Comparison of ENCODE assay signal across 1 cellular context in genomic region chr10:7908541-7909210, GRCh38.
TF ChIP-seq lines count a peak whose summit lies in the region.

No MANE protein-coding gene starts in this region.

TF ChIP-seq in HepG2, 621 proteins besides CTCF, POLR2A, EP300 and RAD21 (continued from another document and continues in another):
- TF ChIP-seq IKZF5 (CRISPR knock-in tag; IDR thresholded peaks at IDR 0.05) (peak; percentile 48; the same call in 1 of the 2 replicates), EHMT2 (IDR thresholded peaks at IDR 0.05; ENCODE audit: borderline replicate concordance, low read depth, low read length) (peak; percentile 37; the same call in 1 of the 2 replicates), BCL6 (CRISPR knock-in tag; IDR thresholded peaks at IDR 0.05) (peak; percentile 74), STAG1 (CRISPR knock-in tag; IDR thresholded peaks at IDR 0.05) (peak; percentile 41), RARA (CRISPR knock-in tag; IDR thresholded peaks at IDR 0.05) (peak; percentile 73; the same call in 1 of the 2 replicates), SKI (IDR thresholded peaks at IDR 0.05; ENCODE audit: partially characterized antibody) (peak; percentile 92), MYPOP (CRISPR knock-in tag; IDR thresholded peaks at IDR 0.05) (no peak), ZNF557 (CRISPR knock-in tag; IDR thresholded peaks at IDR 0.05) (no peak), HNF4A (CRISPR knock-in tag; IDR thresholded peaks at IDR 0.05) (peak; percentile 95), ZSCAN22 (CRISPR knock-in tag; IDR thresholded peaks at IDR 0.05) (peak; percentile 78; the same call in 1 of the 2 replicates), KLF16 (CRISPR knock-in tag; IDR thresholded peaks at IDR 0.05) (0 out of 4 replicates have a peak, but pooled peaks of 1 of the 2 experiments have one; percentile 39), KAT7 (CRISPR knock-in tag; IDR thresholded peaks at IDR 0.05; ENCODE audit: borderline replicate concordance) (no peak), ZNF484 (CRISPR knock-in tag; IDR thresholded peaks at IDR 0.05; ENCODE audit: borderline replicate concordance, low read depth) (no peak), FOXK1 (CRISPR knock-in tag; IDR thresholded peaks at IDR 0.05; ENCODE audit: borderline replicate concordance, low read depth) (peak; percentile 43; the same call in 1 of the 2 replicates), KDM6A (CRISPR knock-in tag; IDR thresholded peaks at IDR 0.05; ENCODE audit: low read depth) (peak; percentile 61), KDM2A (CRISPR knock-in tag; IDR thresholded peaks at IDR 0.05; ENCODE audit: borderline replicate concordance, low read depth) (peak; percentile 64; the same call in 1 of the 2 replicates), SAP130 (CRISPR knock-in tag; IDR thresholded peaks at IDR 0.05; ENCODE audit: low read depth) (peak; percentile 60), GABPB1 (CRISPR knock-in tag; IDR thresholded peaks at IDR 0.05) (peak; percentile 37; the same call in 1 of the 2 replicates), MAX (IDR thresholded peaks at IDR 0.05) (peak; percentile 56; the same call in 1 of the 2 replicates), ZSCAN21 (CRISPR knock-in tag; IDR thresholded peaks at IDR 0.05; ENCODE audit: borderline replicate concordance) (0 out of 2 replicates have a peak, but pooled peaks have one; percentile 44), HNF4G (IDR thresholded peaks at IDR 0.05; ENCODE audit: borderline replicate concordance, low read depth, low read length) (peak; percentile 93), HNF4G (CRISPR knock-in tag; IDR thresholded peaks at IDR 0.05; ENCODE audit: borderline replicate concordance, low read depth) (peak; percentile 86), HNRNPK (IDR thresholded peaks at IDR 0.05; ENCODE audit: low read depth, low read length, poor library complexity, severe bottlenecking) (no peak), CC2D1A (CRISPR knock-in tag; IDR thresholded peaks at IDR 0.05) (no peak), RELA (CRISPR knock-in tag; IDR thresholded peaks at IDR 0.05) (no peak), MXD4 (CRISPR knock-in tag; IDR thresholded peaks at IDR 0.05) (0 out of 2 replicates have a peak, but pooled peaks have one; percentile 26), ZC3H13 (CRISPR knock-in tag; IDR thresholded peaks at IDR 0.05) (no peak), RCOR2 (CRISPR knock-in tag; IDR thresholded peaks at IDR 0.05) (peak; percentile 54), ZBTB7B (CRISPR knock-in tag; IDR thresholded peaks at IDR 0.05) (0 out of 2 replicates have a peak, but pooled peaks have one; percentile 55), MIXL1 (CRISPR knock-in tag; IDR thresholded peaks at IDR 0.05) (peak; percentile 49; the same call in 1 of the 2 replicates), ZBED4 (CRISPR knock-in tag; IDR thresholded peaks at IDR 0.05; ENCODE audit: borderline replicate concordance) (peak; percentile 37; the same call in 1 of the 2 replicates), ZNF12 (CRISPR knock-in tag; IDR thresholded peaks at IDR 0.05) (peak; percentile 59; the same call in 1 of the 2 replicates), ZNF614 (CRISPR knock-in tag; IDR thresholded peaks at IDR 0.05; ENCODE audit: borderline replicate concordance) (peak; percentile 69; the same call in 1 of the 2 replicates), CBX5 (CRISPR knock-in tag; IDR thresholded peaks at IDR 0.05; ENCODE audit: borderline replicate concordance) (peak; percentile 67; the same call in 1 of the 2 replicates)
- TF ChIP-seq, protein P1, sequence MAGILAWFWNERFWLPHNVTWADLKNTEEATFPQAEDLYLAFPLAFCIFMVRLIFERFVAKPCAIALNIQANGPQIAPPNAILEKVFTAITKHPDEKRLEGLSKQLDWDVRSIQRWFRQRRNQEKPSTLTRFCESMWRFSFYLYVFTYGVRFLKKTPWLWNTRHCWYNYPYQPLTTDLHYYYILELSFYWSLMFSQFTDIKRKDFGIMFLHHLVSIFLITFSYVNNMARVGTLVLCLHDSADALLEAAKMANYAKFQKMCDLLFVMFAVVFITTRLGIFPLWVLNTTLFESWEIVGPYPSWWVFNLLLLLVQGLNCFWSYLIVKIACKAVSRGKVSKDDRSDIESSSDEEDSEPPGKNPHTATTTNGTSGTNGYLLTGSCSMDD (CRISPR knock-in tag; IDR thresholded peaks at IDR 0.05), result no peak
- TF ChIP-seq, protein P2, sequence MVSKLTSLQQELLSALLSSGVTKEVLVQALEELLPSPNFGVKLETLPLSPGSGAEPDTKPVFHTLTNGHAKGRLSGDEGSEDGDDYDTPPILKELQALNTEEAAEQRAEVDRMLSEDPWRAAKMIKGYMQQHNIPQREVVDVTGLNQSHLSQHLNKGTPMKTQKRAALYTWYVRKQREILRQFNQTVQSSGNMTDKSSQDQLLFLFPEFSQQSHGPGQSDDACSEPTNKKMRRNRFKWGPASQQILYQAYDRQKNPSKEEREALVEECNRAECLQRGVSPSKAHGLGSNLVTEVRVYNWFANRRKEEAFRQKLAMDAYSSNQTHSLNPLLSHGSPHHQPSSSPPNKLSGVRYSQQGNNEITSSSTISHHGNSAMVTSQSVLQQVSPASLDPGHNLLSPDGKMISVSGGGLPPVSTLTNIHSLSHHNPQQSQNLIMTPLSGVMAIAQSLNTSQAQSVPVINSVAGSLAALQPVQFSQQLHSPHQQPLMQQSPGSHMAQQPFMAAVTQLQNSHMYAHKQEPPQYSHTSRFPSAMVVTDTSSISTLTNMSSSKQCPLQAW (CRISPR knock-in tag; IDR thresholded peaks at IDR 0.05), result 0 out of 2 replicates have a peak, but pooled peaks have one; percentile 24
- TF ChIP-seq, protein P3, sequence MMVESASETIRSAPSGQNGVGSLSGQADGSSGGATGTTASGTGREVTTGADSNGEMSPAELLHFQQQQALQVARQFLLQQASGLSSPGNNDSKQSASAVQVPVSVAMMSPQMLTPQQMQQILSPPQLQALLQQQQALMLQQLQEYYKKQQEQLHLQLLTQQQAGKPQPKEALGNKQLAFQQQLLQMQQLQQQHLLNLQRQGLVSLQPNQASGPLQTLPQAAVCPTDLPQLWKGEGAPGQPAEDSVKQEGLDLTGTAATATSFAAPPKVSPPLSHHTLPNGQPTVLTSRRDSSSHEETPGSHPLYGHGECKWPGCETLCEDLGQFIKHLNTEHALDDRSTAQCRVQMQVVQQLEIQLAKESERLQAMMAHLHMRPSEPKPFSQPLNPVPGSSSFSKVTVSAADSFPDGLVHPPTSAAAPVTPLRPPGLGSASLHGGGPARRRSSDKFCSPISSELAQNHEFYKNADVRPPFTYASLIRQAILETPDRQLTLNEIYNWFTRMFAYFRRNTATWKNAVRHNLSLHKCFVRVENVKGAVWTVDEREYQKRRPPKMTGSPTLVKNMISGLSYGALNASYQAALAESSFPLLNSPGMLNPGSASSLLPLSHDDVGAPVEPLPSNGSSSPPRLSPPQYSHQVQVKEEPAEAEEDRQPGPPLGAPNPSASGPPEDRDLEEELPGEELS (CRISPR knock-in tag; IDR thresholded peaks at IDR 0.05), result 0 out of 2 replicates have a peak, but pooled peaks have one; percentile 12
- TF ChIP-seq, protein P4, sequence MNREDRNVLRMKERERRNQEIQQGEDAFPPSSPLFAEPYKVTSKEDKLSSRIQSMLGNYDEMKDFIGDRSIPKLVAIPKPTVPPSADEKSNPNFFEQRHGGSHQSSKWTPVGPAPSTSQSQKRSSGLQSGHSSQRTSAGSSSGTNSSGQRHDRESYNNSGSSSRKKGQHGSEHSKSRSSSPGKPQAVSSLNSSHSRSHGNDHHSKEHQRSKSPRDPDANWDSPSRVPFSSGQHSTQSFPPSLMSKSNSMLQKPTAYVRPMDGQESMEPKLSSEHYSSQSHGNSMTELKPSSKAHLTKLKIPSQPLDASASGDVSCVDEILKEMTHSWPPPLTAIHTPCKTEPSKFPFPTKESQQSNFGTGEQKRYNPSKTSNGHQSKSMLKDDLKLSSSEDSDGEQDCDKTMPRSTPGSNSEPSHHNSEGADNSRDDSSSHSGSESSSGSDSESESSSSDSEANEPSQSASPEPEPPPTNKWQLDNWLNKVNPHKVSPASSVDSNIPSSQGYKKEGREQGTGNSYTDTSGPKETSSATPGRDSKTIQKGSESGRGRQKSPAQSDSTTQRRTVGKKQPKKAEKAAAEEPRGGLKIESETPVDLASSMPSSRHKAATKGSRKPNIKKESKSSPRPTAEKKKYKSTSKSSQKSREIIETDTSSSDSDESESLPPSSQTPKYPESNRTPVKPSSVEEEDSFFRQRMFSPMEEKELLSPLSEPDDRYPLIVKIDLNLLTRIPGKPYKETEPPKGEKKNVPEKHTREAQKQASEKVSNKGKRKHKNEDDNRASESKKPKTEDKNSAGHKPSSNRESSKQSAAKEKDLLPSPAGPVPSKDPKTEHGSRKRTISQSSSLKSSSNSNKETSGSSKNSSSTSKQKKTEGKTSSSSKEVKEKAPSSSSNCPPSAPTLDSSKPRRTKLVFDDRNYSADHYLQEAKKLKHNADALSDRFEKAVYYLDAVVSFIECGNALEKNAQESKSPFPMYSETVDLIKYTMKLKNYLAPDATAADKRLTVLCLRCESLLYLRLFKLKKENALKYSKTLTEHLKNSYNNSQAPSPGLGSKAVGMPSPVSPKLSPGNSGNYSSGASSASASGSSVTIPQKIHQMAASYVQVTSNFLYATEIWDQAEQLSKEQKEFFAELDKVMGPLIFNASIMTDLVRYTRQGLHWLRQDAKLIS (CRISPR knock-in tag; IDR thresholded peaks at IDR 0.05), result no peak
- TF ChIP-seq, protein P5, sequence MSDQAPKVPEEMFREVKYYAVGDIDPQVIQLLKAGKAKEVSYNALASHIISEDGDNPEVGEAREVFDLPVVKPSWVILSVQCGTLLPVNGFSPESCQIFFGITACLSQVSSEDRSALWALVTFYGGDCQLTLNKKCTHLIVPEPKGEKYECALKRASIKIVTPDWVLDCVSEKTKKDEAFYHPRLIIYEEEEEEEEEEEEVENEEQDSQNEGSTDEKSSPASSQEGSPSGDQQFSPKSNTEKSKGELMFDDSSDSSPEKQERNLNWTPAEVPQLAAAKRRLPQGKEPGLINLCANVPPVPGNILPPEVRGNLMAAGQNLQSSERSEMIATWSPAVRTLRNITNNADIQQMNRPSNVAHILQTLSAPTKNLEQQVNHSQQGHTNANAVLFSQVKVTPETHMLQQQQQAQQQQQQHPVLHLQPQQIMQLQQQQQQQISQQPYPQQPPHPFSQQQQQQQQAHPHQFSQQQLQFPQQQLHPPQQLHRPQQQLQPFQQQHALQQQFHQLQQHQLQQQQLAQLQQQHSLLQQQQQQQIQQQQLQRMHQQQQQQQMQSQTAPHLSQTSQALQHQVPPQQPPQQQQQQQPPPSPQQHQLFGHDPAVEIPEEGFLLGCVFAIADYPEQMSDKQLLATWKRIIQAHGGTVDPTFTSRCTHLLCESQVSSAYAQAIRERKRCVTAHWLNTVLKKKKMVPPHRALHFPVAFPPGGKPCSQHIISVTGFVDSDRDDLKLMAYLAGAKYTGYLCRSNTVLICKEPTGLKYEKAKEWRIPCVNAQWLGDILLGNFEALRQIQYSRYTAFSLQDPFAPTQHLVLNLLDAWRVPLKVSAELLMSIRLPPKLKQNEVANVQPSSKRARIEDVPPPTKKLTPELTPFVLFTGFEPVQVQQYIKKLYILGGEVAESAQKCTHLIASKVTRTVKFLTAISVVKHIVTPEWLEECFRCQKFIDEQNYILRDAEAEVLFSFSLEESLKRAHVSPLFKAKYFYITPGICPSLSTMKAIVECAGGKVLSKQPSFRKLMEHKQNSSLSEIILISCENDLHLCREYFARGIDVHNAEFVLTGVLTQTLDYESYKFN (CRISPR knock-in tag; conservative IDR thresholded peaks at IDR 0.05), result peak; percentile 72
- TF ChIP-seq, protein P6, sequence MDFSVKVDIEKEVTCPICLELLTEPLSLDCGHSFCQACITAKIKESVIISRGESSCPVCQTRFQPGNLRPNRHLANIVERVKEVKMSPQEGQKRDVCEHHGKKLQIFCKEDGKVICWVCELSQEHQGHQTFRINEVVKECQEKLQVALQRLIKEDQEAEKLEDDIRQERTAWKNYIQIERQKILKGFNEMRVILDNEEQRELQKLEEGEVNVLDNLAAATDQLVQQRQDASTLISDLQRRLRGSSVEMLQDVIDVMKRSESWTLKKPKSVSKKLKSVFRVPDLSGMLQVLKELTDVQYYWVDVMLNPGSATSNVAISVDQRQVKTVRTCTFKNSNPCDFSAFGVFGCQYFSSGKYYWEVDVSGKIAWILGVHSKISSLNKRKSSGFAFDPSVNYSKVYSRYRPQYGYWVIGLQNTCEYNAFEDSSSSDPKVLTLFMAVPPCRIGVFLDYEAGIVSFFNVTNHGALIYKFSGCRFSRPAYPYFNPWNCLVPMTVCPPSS (IDR thresholded peaks at IDR 0.05), result no peak
